1 cellular context compared by ENCODE assay signal in the genomic region with DNA sequence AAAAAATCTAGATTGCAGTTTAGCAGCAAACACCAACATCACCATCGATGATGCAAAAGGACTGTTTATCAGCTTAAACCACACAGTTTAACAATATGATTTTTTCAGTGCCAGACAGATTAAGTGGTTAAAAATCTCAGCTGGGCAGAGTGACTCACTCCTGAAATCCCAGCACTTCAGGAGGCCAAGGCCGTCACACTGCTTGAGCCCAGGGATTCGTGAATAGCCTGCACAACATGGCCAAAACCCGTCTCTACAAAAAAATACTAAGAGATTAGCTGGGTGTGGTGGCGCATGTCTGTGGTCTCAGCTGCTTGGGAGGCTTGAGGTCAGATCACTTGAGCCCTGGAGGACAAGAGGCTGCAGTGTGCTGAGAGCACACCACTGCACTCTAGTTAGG.
TF ChIP-seq lines count a peak whose summit lies in the region.

No MANE protein-coding gene starts in this region.

TF ChIP-seq in HepG2, 621 proteins besides CTCF, POLR2A, EP300 and RAD21:
- TF ChIP-seq ZFYVE20 (CRISPR knock-in tag; IDR thresholded peaks at IDR 0.05; ENCODE audit: borderline replicate concordance, low read depth), result no peak
- no peak for TF ChIP-seq EZH2 (conservative IDR thresholded peaks at IDR 0.05; ENCODE audit: low read depth, low read length)
- TF ChIP-seq ZBTB1 (CRISPR knock-in tag; IDR thresholded peaks at IDR 0.05; ENCODE audit: borderline replicate concordance), result no peak
